Comparison of ENCODE assay signal across 9 cellular contexts in the genomic region with DNA sequence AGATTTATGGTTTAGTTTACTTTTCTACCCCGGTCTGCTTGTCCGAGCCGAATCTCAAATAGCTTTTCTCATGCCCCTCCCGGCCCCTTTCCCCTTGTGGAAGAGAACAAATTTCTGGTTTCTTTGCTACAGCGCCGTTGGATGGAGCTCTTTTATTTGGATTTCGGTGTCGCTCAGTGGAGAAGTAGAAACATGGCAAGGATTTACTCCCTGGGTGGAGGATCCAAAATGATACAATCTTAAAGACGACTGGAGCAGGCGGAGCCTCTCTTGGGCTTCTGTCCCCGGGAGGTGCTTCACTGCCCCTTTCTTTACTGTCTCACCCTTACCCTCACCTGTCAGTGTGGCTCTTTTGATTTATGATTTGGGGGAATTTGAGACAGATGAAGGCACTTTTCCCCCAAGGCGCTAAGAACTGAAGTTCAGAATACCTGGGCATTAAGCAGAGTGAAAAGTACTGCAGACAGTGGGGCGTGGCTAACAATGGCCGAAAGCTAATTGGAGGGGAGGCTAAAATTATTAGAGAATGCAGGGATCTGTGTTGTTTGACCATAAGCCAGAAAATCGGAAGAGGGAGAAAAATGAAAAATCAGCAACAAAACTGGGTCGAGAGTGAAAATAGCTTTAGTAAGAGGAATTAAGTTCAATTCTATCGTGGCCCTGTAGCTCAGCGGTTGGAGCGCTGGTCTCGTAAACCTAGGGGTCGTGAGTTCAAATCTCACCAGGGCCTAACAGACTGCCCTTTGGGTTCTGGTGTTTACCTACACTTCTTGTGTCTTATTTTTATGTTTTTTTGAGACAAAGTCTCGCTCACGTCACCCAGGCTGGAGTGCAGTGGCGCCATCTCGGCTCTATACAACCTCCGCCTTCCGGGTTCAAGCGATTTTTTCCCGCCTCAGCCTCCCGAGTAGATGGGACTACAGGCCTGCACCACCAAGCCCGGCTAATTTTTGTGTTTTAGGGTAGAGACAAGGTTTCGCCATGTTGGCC.
A peak's percentile ranks its signal among the peaks of the same experiment; 100 is the strongest.
DNase-seq lines count a peak whose midpoint lies in the region; ATAC-seq and TF ChIP-seq lines count a peak whose summit lies in the region.
"Had no signal": no experiment of that assay in that cellular context is flagged by ENCODE, and none has a peak within 500 bp of the region (broad histone marks: within the 10 kb centered on the region; RNA-seq: fewer than 3 reads in every experiment).

No MANE protein-coding gene starts in this region.

- ATAC-seq in HG02678 (IDR thresholded peaks at IDR 0.05; ENCODE audit: unreplicated experiment): no peak

- no peaks in the 10 kb centered on the region for H3K9me3 Mint-ChIP-seq in T-helper 1 cell treated with Interleukin-12 subunit alpha and Interleukin-12 subunit beta and Interleukin-4 antibody, amounts not matched to agents 30 μg/mL and 1 μg/mL, for 36 hours

- H3K4me3 ChIP-seq in OCI-LY7 (ENCODE audit: low read depth, low read length, poor library complexity, severe bottlenecking): no peak overlapping the region
- H3K4me3 ChIP-seq in ectodermal cell (ENCODE audit: insufficient read depth, low read depth, low read length): peak overlapping the region; percentile 47
- H3K4me3 ChIP-seq in trophoblast cell (ENCODE audit: low read depth, low read length): peak overlapping the region; percentile 65

- H2AK5ac ChIP-seq in trophoblast cell (ENCODE audit: low read length): no peak overlapping the region

- H4K8ac ChIP-seq in trophoblast cell (ENCODE audit: low read depth, low read length): peak overlapping the region; percentile 30

- BruUV-seq in OCI-LY7 (replicated peaks; lab: Mats Ljungman, UMichigan): no TSS peak

- no peak overlapping the region for H3K27ac Mint-ChIP-seq in T-helper 1 cell treated with Interleukin-12 subunit alpha and Interleukin-12 subunit beta and Interleukin-4 antibody, amounts not matched to agents 30 μg/mL and 1 μg/mL, for 36 hours

- no peaks in the 10 kb centered on the region for H3K79me1 ChIP-seq in trophoblast cell (ENCODE audit: low read length)

- H3K9me2 ChIP-seq in OCI-LY7 (ENCODE audit: insufficient read depth, low read length): no peaks in the 10 kb centered on the region

- peak overlapping the region; percentile 72 for H3K4me3 Mint-ChIP-seq in T-helper 1 cell treated with Interleukin-12 subunit alpha and Interleukin-12 subunit beta and Interleukin-4 antibody, amounts not matched to agents 30 μg/mL and 1 μg/mL, for 36 hours

- H3K27ac ChIP-seq in OCI-LY7 (ENCODE audit: low read depth, low read length, poor library complexity, severe bottlenecking) (no peak overlapping the region), ectodermal cell (ENCODE audit: insufficient read depth, low read depth, low read length, poor library complexity, severe bottlenecking) (no peak overlapping the region), trophoblast cell (ENCODE audit: low read depth, low read length) (no peak overlapping the region)

- H4K20me1 ChIP-seq in OCI-LY7 (ENCODE audit: insufficient read depth, low read length): no peaks in the 10 kb centered on the region

- H3K4ac ChIP-seq in trophoblast cell (ENCODE audit: low read depth, low read length): no peak overlapping the region

- no peak for TF ChIP-seq CTCF in OCI-LY7 (conservative IDR thresholded peaks at IDR 0.05; ENCODE audit: low read length)

- no peak overlapping the region for H2BK5ac ChIP-seq in trophoblast cell (ENCODE audit: low read depth, low read length, poor library complexity)

- H3K9me3 ChIP-seq in OCI-LY7 (ENCODE audit: low read length) (no peaks in the 10 kb centered on the region), ectodermal cell (ENCODE audit: control insufficient read depth, low read length) (no peaks in the 10 kb centered on the region), trophoblast cell (ENCODE audit: insufficient read depth, low read depth, low read length) (no peaks in the 10 kb centered on the region)

- no peak overlapping the region for H2BK120ac ChIP-seq in trophoblast cell (ENCODE audit: insufficient read depth, low read length, poor library complexity)

- DNase-seq in T-helper 1 cell (no peak), OCI-LY7 (ENCODE audit: low spot score) (no peak), trophoblast cell (peak; percentile 24 to 55), NCI-H345 treated with DMSO at 0.1 percent for 48 hours (lab: John Stamatoyannopoulos, UW; ENCODE audit: unreplicated experiment) (no peak), posterior vena cava (ENCODE audit: low spot score) (no peak)
- DNase-seq: DND-41 had no signal

- peaks cover 15% of the 10 kb centered on the region for H3K4me1 Mint-ChIP-seq in T-helper 1 cell treated with Interleukin-12 subunit alpha and Interleukin-12 subunit beta and Interleukin-4 antibody, amounts not matched to agents 30 μg/mL and 1 μg/mL, for 36 hours (ENCODE audit: low read depth)

- H3K14ac ChIP-seq in trophoblast cell (ENCODE audit: low read length): no peak overlapping the region

- H3K27me3 ChIP-seq in ectodermal cell (ENCODE audit: control insufficient read depth, insufficient read depth, low read length, poor library complexity, severe bottlenecking) (peaks cover 22% of the 10 kb centered on the region), trophoblast cell (ENCODE audit: insufficient read depth, low read length) (no peaks in the 10 kb centered on the region)

- H3K79me2 ChIP-seq in OCI-LY7 (ENCODE audit: insufficient read depth, low read depth, low read length) (no peaks in the 10 kb centered on the region), trophoblast cell (ENCODE audit: control insufficient read depth, insufficient read depth, low read length, poor library complexity) (no peaks in the 10 kb centered on the region)

- peak overlapping the region; percentile 77; the same call in 1 of the 2 replicates for H2AFZ ChIP-seq in OCI-LY7 (ENCODE audit: low read length)
- H2AFZ ChIP-seq in trophoblast cell (ENCODE audit: insufficient read depth, low read length, poor library complexity): peak overlapping the region; percentile 26

- H4K91ac ChIP-seq in trophoblast cell (ENCODE audit: low read depth, low read length): no peak overlapping the region

- POLR2A ChIA-PET in OCI-LY7 (lab: Charles Lee): interaction anchor here (0.6 kb wide), 1 partner anchor 412 kb away, joined by 4 read pairs; no protein-coding TSS in a partner anchor

- CTCF ChIA-PET in OCI-LY7 (lab: Charles Lee; ENCODE audit: unreplicated experiment): no interaction called here

- H3K4me2 ChIP-seq in OCI-LY7 (ENCODE audit: low read length) (peak overlapping the region; percentile 53), trophoblast cell (ENCODE audit: low read length) (peak overlapping the region; percentile 100)

- peaks cover 64% of the 10 kb centered on the region for H3K27me3 Mint-ChIP-seq in T-helper 1 cell treated with Interleukin-12 subunit alpha and Interleukin-12 subunit beta and Interleukin-4 antibody, amounts not matched to agents 30 μg/mL and 1 μg/mL, for 36 hours (ENCODE audit: low read depth)

- intact Hi-C loops in OCI-LY7 (cut with micrococcal nuclease; ENCODE audit: unreplicated experiment) (no loop called here), posterior vena cava (cut with DNase I) (no loop called here)

- no peaks in the 10 kb centered on the region for H3K36me3 Mint-ChIP-seq in T-helper 1 cell treated with Interleukin-12 subunit alpha and Interleukin-12 subunit beta and Interleukin-4 antibody, amounts not matched to agents 30 μg/mL and 1 μg/mL, for 36 hours (ENCODE audit: low read depth)

- H4K12ac ChIP-seq in trophoblast cell (ENCODE audit: low read depth, low read length): no peak overlapping the region

- H3K18ac ChIP-seq in trophoblast cell (ENCODE audit: low read length): no peak overlapping the region

- H2BK12ac ChIP-seq in trophoblast cell (ENCODE audit: low read length): no peak overlapping the region

- no peak overlapping the region for H3K23ac ChIP-seq in trophoblast cell (ENCODE audit: low read length)

- H3K4me1 ChIP-seq in OCI-LY7 (ENCODE audit: insufficient read depth, low read length, poor library complexity, severe bottlenecking): peaks cover 6% of the 10 kb centered on the region
- H3K4me1 ChIP-seq in ectodermal cell (ENCODE audit: control insufficient read depth, insufficient read depth, low read length): no peaks in the 10 kb centered on the region
- H3K4me1 ChIP-seq in trophoblast cell (ENCODE audit: control insufficient read depth in 1 of 2, insufficient read depth in 2 of 2, low read length in 2 of 2): peaks cover 2 to 4% of the 10 kb centered on the region in 2 experiments

- WGBS in ectodermal cell, 2 experiments: 24 to 27% methylated on average over 32 of the region's 32 CpGs
- no CpG with 5 or more reads among the region's 32 CpGs for WGBS in trophoblast cell (ENCODE audit: extremely low coverage, insufficient coverage, insufficient read length)

- no peak overlapping the region for H3K9ac ChIP-seq in trophoblast cell (ENCODE audit: low read length)

- H3K36me3 ChIP-seq in OCI-LY7 (ENCODE audit: insufficient read depth, low read length) (no peaks in the 10 kb centered on the region), ectodermal cell (ENCODE audit: control insufficient read depth, insufficient read depth, low read length) (no peaks in the 10 kb centered on the region), trophoblast cell (ENCODE audit: control insufficient read depth in 1 of 2, insufficient read depth in 2 of 2, low read length in 2 of 2) (no peaks in the 10 kb centered on the region)

Comparison
In these comparisons a context has a peak if more than half of its experiments do, and no peak if none do; other contexts are left out.
1. DNase-seq: peak in trophoblast cell (2 of 2); none in T-helper 1 cell (0 of 5), OCI-LY7 (single experiment), NCI-H345 treated with DMSO at 0.1 percent for 48 hours (single experiment) and posterior vena cava (single experiment).